In genomic region chr20:17611540-17612286, GRCh38 we compare ENCODE assay signal across 8 cellular contexts. TPM values are rescaled to one million over a fixed set of nuclear protein-coding genes. Genes with fewer than 3 reads are reported as not detected.
DNase-seq lines count a peak whose midpoint lies in the region; ATAC-seq, FAIRE-seq and TF ChIP-seq lines count a peak whose summit lies in the region.

No MANE protein-coding gene starts in this region.

- TF ChIP-seq CTCF in ascending aorta (IDR thresholded peaks at IDR 0.05) (peak in 1 of 3 experiments; percentile 33), HepG2 (CRISPR knock-in tag; IDR thresholded peaks at IDR 0.05) (peak; percentile 79), uterus (IDR thresholded peaks at IDR 0.05) (peak in 2 of 4 experiments; percentile 25 to 38)

- H3K27ac ChIP-seq in ascending aorta: peak overlapping the region; percentile 84 to 93
- H3K27ac ChIP-seq in HepG2 (ENCODE audit: extremely low read length, insufficient read depth, low read length): peak overlapping the region; percentile 32
- peak overlapping the region; percentile 67 to 68 for H3K27ac ChIP-seq in uterus

- no TSS peak for BruUV-seq in HepG2 (replicated peaks; lab: Mats Ljungman, UMichigan)

- H3K36me3 Mint-ChIP-seq in activated CD8-positive, alpha-beta memory T cell treated with anti-CD3 and anti-CD28 coated beads, Interleukin-2, amount 10 ng/mL, durations not matched to agents 7 days and 5 days: peaks cover 11% of the 10 kb centered on the region

- peak; percentile 58 for DNase-seq in activated CD8-positive, alpha-beta memory T cell treated with anti-CD3 and anti-CD28 coated beads, Interleukin-2, amount 10 ng/mL, durations not matched to agents 7 days and 5 days
- DNase-seq in activated CD8-positive, alpha-beta memory T cell treated with anti-CD3 and anti-CD28 coated beads, Interleukin-2, amount 50 U/mL, for 48 hours: no peak
- peak in 1 of 2 donors; percentile 67 for DNase-seq in ascending aorta (ENCODE audit: low spot score in 2 of 2)
- DNase-seq in HepG2 (ENCODE audit: low spot score): peak; percentile 65
- DNase-seq in uterus: no peak
- no peak for DNase-seq in NCI-H1694 treated with DMSO at 0.1 percent for 48 hours (lab: John Stamatoyannopoulos, UW)
- no peak for DNase-seq in NK-92 treated with Interleukin-12 subunit alpha and Interleukin-12 subunit beta, amount 100 ng/mL, for 24 hours (lab: John Stamatoyannopoulos, UW)

- POLR2A ChIA-PET in HepG2 (lab: Yijun Ruan, JAX): interaction anchor here (1.4 kb wide), 1 partner anchor 10 kb away, joined by 3 read pairs; no protein-coding TSS in a partner anchor

- peak in 1 of 2 experiments; percentile 56; a peak in 1 of 4 replicates for TF ChIP-seq POLR2A in HepG2 (IDR thresholded peaks at IDR 0.05; ENCODE audit: insufficient read depth in 1 of 2, low read depth in 2 of 2, low read length in 2 of 2)
- no peak for TF ChIP-seq POLR2A in uterus (IDR thresholded peaks at IDR 0.05)

- H3K4me1 Mint-ChIP-seq in activated CD8-positive, alpha-beta memory T cell treated with anti-CD3 and anti-CD28 coated beads, Interleukin-2, amount 10 ng/mL, durations not matched to agents 7 days and 5 days: peaks cover 47% of the 10 kb centered on the region

- H3K4me3 ChIP-seq in ascending aorta (peak overlapping the region in 1 of 2 donors; percentile 16), HepG2 (replicated peaks in 1 of 3; ENCODE audit: insufficient read depth in 1 of 3, low read depth in 2 of 3, low read length in 3 of 3) (no peak overlapping the region), uterus (no peak overlapping the region)

- H3K9me3 ChIP-seq in ascending aorta (no peaks in the 10 kb centered on the region), HepG2 (ENCODE audit: low read length) (no peaks in the 10 kb centered on the region), uterus (no peaks in the 10 kb centered on the region)

- H3K9me3 Mint-ChIP-seq in activated CD8-positive, alpha-beta memory T cell treated with anti-CD3 and anti-CD28 coated beads, Interleukin-2, amount 10 ng/mL, durations not matched to agents 7 days and 5 days (ENCODE audit: low read depth): no peaks in the 10 kb centered on the region

- FAIRE-seq in HepG2 (lab: Jason Lieb, UNC): no peak

- H3K27me3 Mint-ChIP-seq in activated CD8-positive, alpha-beta memory T cell treated with anti-CD3 and anti-CD28 coated beads, Interleukin-2, amount 10 ng/mL, durations not matched to agents 7 days and 5 days: no peaks in the 10 kb centered on the region

- TF ChIP-seq RAD21 in HepG2 (CRISPR knock-in tag; IDR thresholded peaks at IDR 0.05): peak; percentile 81

- TF ChIP-seq EP300 in HepG2 (IDR thresholded peaks at IDR 0.05; ENCODE audit: low read depth in 2 of 2, low read length in 2 of 2): no peak
- no peak; the same call in 1 of the 2 replicates for TF ChIP-seq EP300 in HepG2 (CRISPR knock-in tag; IDR thresholded peaks at IDR 0.05; ENCODE audit: borderline replicate concordance)

- no peak overlapping the region for H3K4me2 ChIP-seq in HepG2 (ENCODE audit: low read depth, low read length)

- H3K36me3 ChIP-seq in ascending aorta: peaks cover 54 to 57% of the 10 kb centered on the region in 2 donors
- peaks cover 19 to 31% of the 10 kb centered on the region in 2 experiments for H3K36me3 ChIP-seq in HepG2 (replicated peaks in 1 of 2; ENCODE audit: control insufficient read depth in 1 of 2, insufficient read depth in 2 of 2, low read length in 2 of 2)
- H3K36me3 ChIP-seq in uterus: no peaks in the 10 kb centered on the region

- CTCF ChIA-PET in activated CD8-positive, alpha-beta memory T cell treated with anti-CD3 and anti-CD28 coated beads, Interleukin-2, amount 10 ng/mL, durations not matched to agents 7 days and 5 days (lab: Charles Lee): interaction anchor here (1.0 to 2.4 kb wide), 8 partner anchors 28 to 286 kb away, joined by 4 to 21 read pairs (median 8); partner anchors contain the start of genes DSTN and RRBP1
- CTCF ChIA-PET in HepG2 (lab: Yijun Ruan, JAX; ENCODE audit: low intra/inter-chr PET ratio, low total read pairs): interaction anchor here (0.9 to 3.1 kb wide), 4 partner anchors 75 to 327 kb away, joined by 3 to 11 read pairs (median 6); no protein-coding TSS in a partner anchor

- intact Hi-C loops in ascending aorta (cut with DNase I) (loop anchor here (2.0 kb wide), 2 partner anchors 23 to 41 kb away; partner anchors contain the start of gene DSTN), HepG2 (cut with micrococcal nuclease; ENCODE audit: unreplicated experiment) (no loop called here), uterus (cut with DNase I; ENCODE audit: low total_unique reads) (no loop called here)

- no peak overlapping the region for H3K9ac ChIP-seq in HepG2 (ENCODE audit: insufficient read depth, low read depth, low read length)

- H3K27ac Mint-ChIP-seq in activated CD8-positive, alpha-beta memory T cell treated with anti-CD3 and anti-CD28 coated beads, Interleukin-2, amount 10 ng/mL, durations not matched to agents 7 days and 5 days: peak overlapping the region; percentile 96

- in situ Hi-C loops in HepG2 (cut with HindIII; ENCODE audit: extremely low pct_ligation_motif_present, low pct_unique_long_range_greater_than_20kb): loop anchor here (5.0 kb wide), 1 partner anchor 74 kb away; no protein-coding TSS in a partner anchor

- H4K20me1 ChIP-seq in HepG2 (ENCODE audit: insufficient read depth, low read length): peaks cover 12% of the 10 kb centered on the region; the same call in 1 of the 2 replicates

- no peak overlapping the region for H2AFZ ChIP-seq in HepG2 (ENCODE audit: low read length)

- peak overlapping the region; percentile 60 for H3K4me3 Mint-ChIP-seq in activated CD8-positive, alpha-beta memory T cell treated with anti-CD3 and anti-CD28 coated beads, Interleukin-2, amount 10 ng/mL, durations not matched to agents 7 days and 5 days

- 92% methylated on average over 22 of the region's 26 CpGs for WGBS in HepG2 (ENCODE audit: low lambda C conversion rate)

- ATAC-seq in activated CD8-positive, alpha-beta memory T cell treated with anti-CD3 and anti-CD28 coated beads, Interleukin-2, amount 10 ng/mL, durations not matched to agents 7 days and 5 days: no peak
- ATAC-seq in HepG2 (peak; percentile 14), HG02884 (IDR thresholded peaks at IDR 0.05; ENCODE audit: unreplicated experiment) (no peak)

- peaks cover 40 to 81% of the 10 kb centered on the region in 2 donors for H3K4me1 ChIP-seq in ascending aorta
- H3K4me1 ChIP-seq in HepG2 (ENCODE audit: insufficient read depth, low read length): peaks cover 22% of the 10 kb centered on the region
- peaks cover 0 to 30% of the 10 kb centered on the region in 2 donors for H3K4me1 ChIP-seq in uterus

- H3K79me2 ChIP-seq in HepG2 (ENCODE audit: insufficient read depth, low read length): no peaks in the 10 kb centered on the region

- H3K27me3 ChIP-seq in ascending aorta: no peaks in the 10 kb centered on the region
- H3K27me3 ChIP-seq in HepG2 (ENCODE audit: control insufficient read depth in 1 of 2, insufficient read depth in 2 of 2, low read length in 2 of 2): no peaks in the 10 kb centered on the region
- no peaks in the 10 kb centered on the region for H3K27me3 ChIP-seq in uterus

TF ChIP-seq in HepG2, 621 proteins besides CTCF, POLR2A, EP300 and RAD21 (continues in another document):
- peak; percentile 69; the same call in 1 of the 2 replicates for TF ChIP-seq PREB (CRISPR knock-in tag; IDR thresholded peaks at IDR 0.05)

RNA-seq across cellular contexts. Expression of gene DSTN, which starts 41.8 kb away (rescaled TPM):
- total RNA-seq in activated CD8-positive, alpha-beta memory T cell treated with anti-CD3 and anti-CD28 coated beads, Interleukin-2, amount 10 ng/mL, durations not matched to agents 7 days and 5 days: 10 to 100 TPM; 55.8 to 78.3 TPM
- total RNA-seq in ascending aorta: 452 TPM
- 106 and 164 TPM in 2 replicates for total RNA-seq in HepG2 (2016; rRNA removed; fragmentation: Illumina TruSeq; extraction: Trizol)
- 28.2 and 36.3 TPM in 2 replicates for total RNA-seq in HepG2 (2016; cell fraction: cytosol; rRNA removed; fragmentation: Illumina TruSeq; extraction: Trizol; ENCODE audit: low read depth)
- 120 and 172 TPM in 2 replicates for total RNA-seq in HepG2 (2016; cell fraction: insoluble cytoplasmic fraction; rRNA removed; fragmentation: Illumina TruSeq; extraction: Trizol)
- total RNA-seq in HepG2 (2016; cell fraction: membrane; rRNA removed; fragmentation: Illumina TruSeq; extraction: Trizol): 94.4 and 96.0 TPM in 2 replicates
- total RNA-seq in HepG2 (2016; cell fraction: nucleus; rRNA removed; fragmentation: Illumina TruSeq; extraction: Trizol): 46.1 and 50.0 TPM in 2 replicates
- polyA plus RNA-seq in HepG2 (2011; rRNA removed): 21.8 and 27.6 TPM in 2 replicates
- polyA plus RNA-seq in HepG2 (2011; cell fraction: cytosol; rRNA removed): 11.0 and 20.0 TPM in 2 replicates
- polyA plus RNA-seq in HepG2 (2011; cell fraction: nucleus; rRNA removed): 8.1 and 11.6 TPM in 2 replicates
- polyA plus RNA-seq in HepG2 (2012): 74.6 and 95.1 TPM in 2 replicates
- polyA plus RNA-seq in HepG2 (2016; cell fraction: cytosol; fragmentation: Illumina TruSeq; extraction: Trizol; ENCODE audit: low read depth): 77.0 and 95.4 TPM in 2 replicates
- 263 and 281 TPM in 2 replicates for polyA plus RNA-seq in HepG2 (2016; cell fraction: insoluble cytoplasmic fraction; fragmentation: Illumina TruSeq; extraction: Trizol; ENCODE audit: low read depth)
- 120 and 139 TPM in 2 replicates for polyA plus RNA-seq in HepG2 (2016; cell fraction: membrane; fragmentation: Illumina TruSeq; extraction: Trizol; ENCODE audit: low read depth)
- 108 and 109 TPM in 2 replicates for polyA plus RNA-seq in HepG2 (2016; cell fraction: nucleus; fragmentation: Illumina TruSeq; extraction: Trizol; ENCODE audit: insufficient read depth, low read depth)
- polyA minus RNA-seq in HepG2 (2011; rRNA and poly(A)+ RNA removed; ENCODE audit: low replicate concordance): 1.3 and 4.9 TPM in 2 replicates
- polyA minus RNA-seq in HepG2 (2011; cell fraction: cytosol; rRNA and poly(A)+ RNA removed): 15.3 and 15.9 TPM in 2 replicates
- 5.8 and 7.6 TPM in 2 replicates for polyA minus RNA-seq in HepG2 (2011; cell fraction: nucleus; rRNA and poly(A)+ RNA removed)
- total RNA-seq in uterus: 100 to 1,000 TPM; 294 to 674 (median 623) TPM

Comparison
In these comparisons a context has a peak if more than half of its experiments do, and no peak if none do; other contexts are left out.
1. DNase-seq: peak in activated CD8-positive, alpha-beta memory T cell treated with anti-CD3 and anti-CD28 coated beads, Interleukin-2, amount 10 ng/mL, durations not matched to agents 7 days and 5 days (single experiment) and HepG2 (single experiment); none in activated CD8-positive, alpha-beta memory T cell treated with anti-CD3 and anti-CD28 coated beads, Interleukin-2, amount 50 U/mL, for 48 hours (single experiment), uterus (0 of 2), NCI-H1694 treated with DMSO at 0.1 percent for 48 hours (single experiment) and NK-92 treated with Interleukin-12 subunit alpha and Interleukin-12 subunit beta, amount 100 ng/mL, for 24 hours (single experiment).
2. H3K27ac ChIP-seq: peak in every context shown above with its lines; median percentile 88 in ascending aorta; 68 in uterus; 32 in HepG2.